In the genomic region with DNA sequence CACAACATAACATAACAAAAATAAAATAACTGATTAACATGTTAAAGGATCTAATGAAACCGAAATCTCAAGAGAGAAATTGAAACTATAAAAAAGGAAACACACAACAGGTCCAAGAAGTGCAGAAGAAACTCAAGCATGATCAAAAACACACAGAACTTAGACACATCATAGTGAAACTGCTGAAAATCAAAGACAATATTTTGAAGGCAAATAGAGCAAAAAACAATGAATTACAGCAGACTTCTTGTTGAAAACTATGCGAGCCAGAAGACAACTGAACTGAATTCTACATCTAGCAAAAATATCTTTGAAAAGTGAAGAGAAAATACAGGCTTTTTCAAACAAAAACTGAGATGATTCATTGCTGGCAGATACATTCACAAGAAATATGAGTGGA, we compare ENCODE assay signal across 14 cellular contexts.
DNase-seq lines count a peak whose midpoint lies in the region; ATAC-seq and TF ChIP-seq lines count a peak whose summit lies in the region.
"Had no signal": no experiment of that assay in that cellular context is flagged by ENCODE, and none has a peak within 500 bp of the region (broad histone marks: within the 10 kb centered on the region; RNA-seq: fewer than 3 reads in every experiment).

No MANE protein-coding gene starts in this region.

- H3K36me3 ChIP-seq in upper lobe of left lung: peaks cover 0 to 52% (median 14%) of the 10 kb centered on the region in 4 donors

- no peak overlapping the region for H3K27ac ChIP-seq in upper lobe of left lung

- H3K4me3 ChIP-seq in NB4 (ENCODE audit: low read depth, low read length) (no peak overlapping the region), upper lobe of left lung (no peak overlapping the region)

- peaks cover 0 to 5% (median 1%) of the 10 kb centered on the region in 4 donors for H3K9me3 ChIP-seq in upper lobe of left lung

- 96 to 97% methylated on average over 2 of the region's 2 CpGs for WGBS in upper lobe of left lung, 2 donors

- H3K27me3 ChIP-seq in upper lobe of left lung: no peaks in the 10 kb centered on the region

- ATAC-seq in activated CD4-positive, CD25-positive, alpha-beta regulatory T cell treated with anti-CD3 and anti-CD28 coated beads, Interleukin-2, amount 50 U/mL, for 24 hours: peak; percentile 41 to 65
- ATAC-seq in GM21515 (IDR thresholded peaks at IDR 0.05; ENCODE audit: unreplicated experiment) (peak; percentile 74), upper lobe of left lung (ENCODE audit: low FRiP score in 2 of 2) (no peak)
- ATAC-seq: stimulated activated naive B cell treated with anti-CD40 and anti-IgM and Interleukin-4, amounts not matched to agents 10 μg/mL and 1 μg/mL and 100 μg/mL, for 72 hours had no signal

- no peak for TF ChIP-seq EP300 in upper lobe of left lung (IDR thresholded peaks at IDR 0.05)

- DNase-seq in activated CD4-positive, CD25-positive, alpha-beta regulatory T cell (lab: John Stamatoyannopoulos, UW): no peak
- peak; percentile 14 for DNase-seq in NB4 (ENCODE audit: low read depth)
- peak; percentile 14 for DNase-seq in left kidney (ENCODE audit: low read depth, low spot score)
- no peak for DNase-seq in upper lobe of left lung
- no peak for DNase-seq in NCI-H2029 (lab: John Stamatoyannopoulos, UW)
- no peak for DNase-seq in T1000 (lab: John Stamatoyannopoulos, UW)
- DNase-seq: activated effector memory CD4-positive, alpha-beta T cell treated with Interleukin-2 at 50 U/mL for 16 hours; KBM-7; NCI-H510A treated with DMSO at 0.1 percent for 48 hours; stimulated activated CD4-positive, alpha-beta T cell treated with anti-CD3 and anti-CD28 coated beads, Interleukin-12 subunit alpha, Interleukin-12 subunit beta, amount 100 ng/mL, for 4 hours; stimulated activated naive B cell treated with anti-CD40 and anti-IgM and Interleukin-4, amounts not matched to agents 10 μg/mL and 1 μg/mL and 100 μg/mL, for 72 hours; SW 1271 had no signal

- TF ChIP-seq POLR2A in NB4 (IDR thresholded peaks at IDR 0.05; ENCODE audit: extremely low read depth, insufficient read length) (no peak), upper lobe of left lung (IDR thresholded peaks at IDR 0.05) (no peak)

- H3K4me1 ChIP-seq in upper lobe of left lung: no peaks in the 10 kb centered on the region

- TF ChIP-seq CTCF in NB4 (IDR thresholded peaks at IDR 0.05; ENCODE audit: low read depth, low read length) (no peak), upper lobe of left lung (IDR thresholded peaks at IDR 0.05) (no peak)

Comparison
In these comparisons a context has a peak if more than half of its experiments do, and no peak if none do; other contexts are left out.
1. ATAC-seq: peak in activated CD4-positive, CD25-positive, alpha-beta regulatory T cell treated with anti-CD3 and anti-CD28 coated beads, Interleukin-2, amount 50 U/mL, for 24 hours (2 of 2) and GM21515 (single experiment); none in upper lobe of left lung (0 of 2).
2. DNase-seq: peak in NB4 (single experiment) and left kidney (single experiment); none in activated CD4-positive, CD25-positive, alpha-beta regulatory T cell (0 of 4), upper lobe of left lung (0 of 2), NCI-H2029 (single experiment) and T1000 (single experiment).